In genomic region chr16:2149630-2150417, GRCh38 we compare ENCODE assay signal across 9 cellular contexts. TPM values are rescaled to one million over a fixed set of nuclear protein-coding genes. Genes with fewer than 3 reads are reported as not detected.
DNase-seq lines count a peak whose midpoint lies in the region; FAIRE-seq and TF ChIP-seq lines count a peak whose summit lies in the region.
"Had no signal": no experiment of that assay in that cellular context is flagged by ENCODE, and none has a peak within 500 bp of the region (broad histone marks: within the 10 kb centered on the region; RNA-seq: fewer than 3 reads in every experiment).

No MANE protein-coding gene starts in this region.

- H3K9ac ChIP-seq in kidney (ENCODE audit: low read length in 2 of 2), result no peak overlapping the region

- CTCF ChIA-PET in AG04450 (lab: Charles Lee), result interaction anchor here (5.2 kb wide), 1 partner anchor 10 kb away, joined by 21 read pairs; no protein-coding TSS in a partner anchor

- H3K27me3 ChIP-seq in AG04450 (ENCODE audit: control insufficient read depth, insufficient read depth, low read length), result no peaks in the 10 kb centered on the region
- no peaks in the 10 kb centered on the region; the same call in 1 of the 2 replicates for H3K27me3 ChIP-seq in H7 (ENCODE audit: control insufficient read depth, insufficient read depth, low read length)
- H3K27me3 ChIP-seq in testis, result no peaks in the 10 kb centered on the region

- intact Hi-C loops in kidney (cut with DNase I) (loop anchor here (10.0 kb wide), 1 partner anchor 125 kb away; the partner anchor contains the start of gene NHERF2), testis (cut with DNase I; ENCODE audit: low total_unique reads) (loop anchor here (10.0 kb wide), 1 partner anchor 105 kb away; the partner anchor contains the start of gene ECI1)

- H3K36me3 ChIP-seq in H7 (replicated peaks; ENCODE audit: control insufficient read depth, insufficient read depth, low read length) (peaks cover 22% of the 10 kb centered on the region), kidney (ENCODE audit: control insufficient read depth in 1 of 2, insufficient read depth in 2 of 2, low read length in 2 of 2) (peaks cover 0 to 3% of the 10 kb centered on the region in 2 donors), testis (ENCODE audit: low read depth, missing control alignments) (no peaks in the 10 kb centered on the region)

- POLR2A ChIA-PET in AG04450 (lab: Yijun Ruan, JAX), result no interaction called here

- H3K9me3 ChIP-seq in AG04450 (ENCODE audit: control insufficient read depth, insufficient read depth, low read length), result no peaks in the 10 kb centered on the region
- no peaks in the 10 kb centered on the region for H3K9me3 ChIP-seq in kidney (ENCODE audit: control insufficient read depth in 1 of 2, low read length in 2 of 2)
- no peaks in the 10 kb centered on the region for H3K9me3 ChIP-seq in testis

- no peak for TF ChIP-seq CTCF in AG04450 (IDR thresholded peaks at IDR 0.05; ENCODE audit: low read depth, low read length)
- TF ChIP-seq CTCF in VCaP (conservative IDR thresholded peaks at IDR 0.05), result no peak
- TF ChIP-seq CTCF in kidney (IDR thresholded peaks at IDR 0.05; ENCODE audit: borderline replicate concordance, extremely low read depth, insufficient read depth), result no peak
- no peak for TF ChIP-seq CTCF in testis (IDR thresholded peaks at IDR 0.05)

- H3K4me3 ChIP-seq in AG04450 (ENCODE audit: low read depth, low read length), result peak overlapping the region; percentile 53; the same call in 1 of the 2 replicates
- H3K4me3 ChIP-seq in H7 (ENCODE audit: insufficient read depth, low read depth, low read length), result peak overlapping the region; percentile 70
- H3K4me3 ChIP-seq in kidney (ENCODE audit: low read length in 2 of 2), result no peak overlapping the region
- no peak overlapping the region for H3K4me3 ChIP-seq in testis

- WGBS in testis, 2 donors, result 65 to 78% methylated on average over 6 to 24 of the region's 24 CpGs

- DNase-seq in AG04450 (ENCODE audit: low read depth, low spot score) (no peak), H7 (peak; percentile 80), kidney (peak; percentile 77), dedifferentiated amniotic fluid mesenchymal stem cell (ENCODE audit: extremely low spot score) (no peak), testis (no peak), HPDE6-E6E7 (ENCODE audit: extremely low spot score) (no peak)
- no peak for DNase-seq in central memory CD4-positive, alpha-beta T cell

- H3K27ac ChIP-seq in AG04450 (ENCODE audit: low read depth, low read length) (peak overlapping the region; percentile 11), VCaP (peak overlapping the region; percentile 89), kidney (ENCODE audit: low read depth in 2 of 2, low read length in 2 of 2) (no peak overlapping the region), testis (no peak overlapping the region)

- no peak for TF ChIP-seq POLR2A in testis (IDR thresholded peaks at IDR 0.05)

- no peak for FAIRE-seq in kidney (lab: Jason Lieb, UNC)
- FAIRE-seq: GM18507 had no signal

- H3K4me1 ChIP-seq in kidney (ENCODE audit: control insufficient read depth in 1 of 2, insufficient read depth in 1 of 2, low read depth in 1 of 2, low read length in 2 of 2) (peaks cover 13 to 53% of the 10 kb centered on the region in 2 donors), testis (peaks cover 50% of the 10 kb centered on the region)

RNA-seq across cellular contexts. Expression of gene RAB26, which starts 1.4 kb away (rescaled TPM):
- polyA plus RNA-seq in AG04450 (2011; rRNA removed) (3.6 and 5.2 TPM in 2 replicates), kidney (ENCODE audit: insufficient read depth, low read depth, low replicate concordance) (3.0 TPM), testis (ENCODE audit: insufficient read depth, low read depth, low replicate concordance) (1.5 TPM)
- polyA minus RNA-seq in AG04450 (2011; rRNA and poly(A)+ RNA removed), result 0.74 and 4.4 TPM in 2 replicates
- 9.2 and 10.7 TPM in 2 replicates for total RNA-seq in H7 (2014; rRNA removed; shearing (Covaris generic))
- total RNA-seq in kidney (1.5 TPM), testis (1 to 10 TPM; 3.2 to 3.6 TPM)

RNA-seq across cellular contexts. Expression of gene TRAF7, which starts 5.8 kb away (rescaled TPM):
- polyA plus RNA-seq in AG04450 (2011; rRNA removed) (35.2 and 49.3 TPM in 2 replicates), kidney (ENCODE audit: insufficient read depth, low read depth, low replicate concordance) (26.1 TPM), testis (ENCODE audit: insufficient read depth, low read depth, low replicate concordance) (44.6 TPM)
- 63.6 and 89.1 TPM in 2 replicates for polyA minus RNA-seq in AG04450 (2011; rRNA and poly(A)+ RNA removed)
- total RNA-seq in H7 (2014; rRNA removed; shearing (Covaris generic)), result 147 and 153 TPM in 2 replicates
- total RNA-seq in kidney (66.8 TPM), testis (10 to 100 TPM; 36.0 to 46.1 TPM)

RNA-seq across cellular contexts. Expression of gene PKD1, which starts 14.1 kb away (rescaled TPM):
- polyA plus RNA-seq in AG04450 (2011; rRNA removed) (16.1 and 21.7 TPM in 2 replicates), kidney (ENCODE audit: insufficient read depth, low read depth, low replicate concordance) (16.2 TPM), testis (ENCODE audit: insufficient read depth, low read depth, low replicate concordance) (83.4 TPM)
- 29.0 and 29.3 TPM in 2 replicates for polyA minus RNA-seq in AG04450 (2011; rRNA and poly(A)+ RNA removed)
- total RNA-seq in H7 (2014; rRNA removed; shearing (Covaris generic)), result 45.6 and 64.4 TPM in 2 replicates
- total RNA-seq in kidney (88.3 TPM), testis (100 to 1,000 TPM; 323 to 337 TPM)

RNA-seq across cellular contexts. Expression of gene CASKIN1, which starts 46.6 kb away (rescaled TPM):
- polyA plus RNA-seq in AG04450 (2011; rRNA removed) (0.01 and 0.02 TPM in 2 replicates), kidney (ENCODE audit: insufficient read depth, low read depth, low replicate concordance) (0.30 TPM), testis (ENCODE audit: insufficient read depth, low read depth, low replicate concordance) (2.1 TPM)
- polyA minus RNA-seq in AG04450 (2011; rRNA and poly(A)+ RNA removed), result not detected in 2 replicates
- total RNA-seq in H7 (2014; rRNA removed; shearing (Covaris generic)), result 1.5 and 2.0 TPM in 2 replicates
- total RNA-seq in kidney (0.66 TPM), testis (100 to 1,000 TPM in 1 of 2 donors, 1 to 10 TPM in 1; 6.4 to 159 TPM)

RNA-seq across cellular contexts. Expression of gene MLST8, which starts 55.4 kb away (rescaled TPM):
- 41.1 and 55.1 TPM in 2 replicates for polyA plus RNA-seq in AG04450 (2011; rRNA removed)
- polyA minus RNA-seq in AG04450 (2011; rRNA and poly(A)+ RNA removed), result 47.4 and 58.8 TPM in 2 replicates
- total RNA-seq in H7 (2014; rRNA removed; shearing (Covaris generic)), result 25.4 and 28.6 TPM in 2 replicates
- 34.0 TPM for total RNA-seq in kidney
- polyA plus RNA-seq in kidney (ENCODE audit: insufficient read depth, low read depth, low replicate concordance), result 63.3 TPM
- total RNA-seq in testis, result 100 to 1,000 TPM in 1 of 2 donors, 10 to 100 TPM in 1; 95.4 to 113 TPM
- polyA plus RNA-seq in testis (ENCODE audit: insufficient read depth, low read depth, low replicate concordance), result 89.0 TPM

Comparison
In these comparisons a context has a peak if more than half of its experiments do, and no peak if none do; other contexts are left out.
1. DNase-seq: peak in H7 (single experiment) and kidney (single experiment); none in AG04450 (single experiment), dedifferentiated amniotic fluid mesenchymal stem cell (single experiment), testis (single experiment), central memory CD4-positive, alpha-beta T cell (single experiment) and HPDE6-E6E7 (single experiment).
2. H3K27ac ChIP-seq: peak in AG04450 (single experiment) and VCaP (single experiment); none in kidney (0 of 2) and testis (0 of 2).
3. H3K4me3 ChIP-seq: peak in AG04450 (single experiment) and H7 (single experiment); none in kidney (0 of 2) and testis (0 of 2).